ENCODE assay signal across 1 cellular context in the genomic region with DNA sequence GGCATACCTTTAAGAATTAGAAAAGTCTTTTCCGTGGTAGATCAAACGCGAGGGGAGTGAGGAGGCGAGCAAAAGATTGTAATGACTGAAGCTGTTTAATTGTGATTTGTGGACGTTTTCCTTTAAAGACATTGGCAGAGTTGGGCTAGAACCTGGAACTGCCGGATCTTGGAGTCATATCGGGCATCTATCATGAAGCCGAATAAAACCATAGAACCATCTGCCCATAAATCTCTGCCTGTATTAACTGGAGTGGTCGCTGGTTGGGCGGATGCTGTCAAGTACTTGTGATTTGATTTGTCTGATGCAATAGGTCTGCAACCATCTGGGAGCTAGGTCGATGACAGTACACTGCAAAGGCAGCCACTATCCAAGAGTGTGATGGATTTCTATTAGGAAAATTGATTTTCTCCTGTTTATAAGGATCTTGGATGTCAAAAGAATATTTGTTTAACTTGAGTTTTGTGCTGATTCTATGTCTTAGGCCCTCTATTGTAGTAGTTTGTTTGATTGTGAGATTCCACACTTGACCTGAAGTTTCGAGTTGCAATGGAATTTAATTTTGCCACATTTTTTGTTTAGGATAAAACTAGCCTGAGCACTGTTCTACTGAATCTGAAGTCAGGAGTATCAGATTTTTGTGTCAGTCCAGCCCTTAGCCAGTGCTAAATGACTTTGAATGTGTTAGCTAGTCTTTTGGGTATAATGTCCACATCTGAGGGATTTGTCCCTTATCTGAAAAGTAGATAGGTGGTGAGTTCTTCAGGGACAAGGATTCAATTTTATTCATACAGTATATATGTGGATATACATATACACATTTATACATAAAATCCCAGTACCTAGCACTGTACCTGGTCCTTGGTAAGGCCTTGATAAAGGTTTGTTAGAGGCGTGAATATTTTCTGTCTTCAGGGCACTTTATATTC.
TF ChIP-seq lines count a peak whose summit lies in the region.

No MANE protein-coding gene starts in this region.

TF ChIP-seq in HepG2, 621 proteins besides CTCF, POLR2A, EP300 and RAD21 (continued from another document):
- TF ChIP-seq YEATS4 (CRISPR knock-in tag; IDR thresholded peaks at IDR 0.05; ENCODE audit: borderline replicate concordance) (peak; percentile 59; the same call in 1 of the 2 replicates), FOXA3 (CRISPR knock-in tag; IDR thresholded peaks at IDR 0.05) (peak; percentile 37; the same call in 1 of the 2 replicates), GATAD2A (CRISPR knock-in tag; IDR thresholded peaks at IDR 0.05) (peak; percentile 52; the same call in 1 of the 2 replicates), RFXANK (CRISPR knock-in tag; IDR thresholded peaks at IDR 0.05) (no peak), ZNF644 (CRISPR knock-in tag; IDR thresholded peaks at IDR 0.05; ENCODE audit: low read depth) (0 out of 2 replicates have a peak, but pooled peaks have one; percentile 44), HOXA5 (CRISPR knock-in tag; IDR thresholded peaks at IDR 0.05) (peak; percentile 62; the same call in 1 of the 2 replicates), SAP130 (CRISPR knock-in tag; IDR thresholded peaks at IDR 0.05; ENCODE audit: low read depth) (peak; percentile 74)
- TF ChIP-seq, protein P1, sequence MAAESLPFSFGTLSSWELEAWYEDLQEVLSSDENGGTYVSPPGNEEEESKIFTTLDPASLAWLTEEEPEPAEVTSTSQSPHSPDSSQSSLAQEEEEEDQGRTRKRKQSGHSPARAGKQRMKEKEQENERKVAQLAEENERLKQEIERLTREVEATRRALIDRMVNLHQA (CRISPR knock-in tag; IDR thresholded peaks at IDR 0.05): peak; percentile 100
- TF ChIP-seq, protein P2, sequence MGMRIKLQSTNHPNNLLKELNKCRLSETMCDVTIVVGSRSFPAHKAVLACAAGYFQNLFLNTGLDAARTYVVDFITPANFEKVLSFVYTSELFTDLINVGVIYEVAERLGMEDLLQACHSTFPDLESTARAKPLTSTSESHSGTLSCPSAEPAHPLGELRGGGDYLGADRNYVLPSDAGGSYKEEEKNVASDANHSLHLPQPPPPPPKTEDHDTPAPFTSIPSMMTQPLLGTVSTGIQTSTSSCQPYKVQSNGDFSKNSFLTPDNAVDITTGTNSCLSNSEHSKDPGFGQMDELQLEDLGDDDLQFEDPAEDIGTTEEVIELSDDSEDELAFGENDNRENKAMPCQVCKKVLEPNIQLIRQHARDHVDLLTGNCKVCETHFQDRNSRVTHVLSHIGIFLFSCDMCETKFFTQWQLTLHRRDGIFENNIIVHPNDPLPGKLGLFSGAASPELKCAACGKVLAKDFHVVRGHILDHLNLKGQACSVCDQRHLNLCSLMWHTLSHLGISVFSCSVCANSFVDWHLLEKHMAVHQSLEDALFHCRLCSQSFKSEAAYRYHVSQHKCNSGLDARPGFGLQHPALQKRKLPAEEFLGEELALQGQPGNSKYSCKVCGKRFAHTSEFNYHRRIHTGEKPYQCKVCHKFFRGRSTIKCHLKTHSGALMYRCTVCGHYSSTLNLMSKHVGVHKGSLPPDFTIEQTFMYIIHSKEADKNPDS (CRISPR knock-in tag; IDR thresholded peaks at IDR 0.05): no peak
- TF ChIP-seq, protein P3, sequence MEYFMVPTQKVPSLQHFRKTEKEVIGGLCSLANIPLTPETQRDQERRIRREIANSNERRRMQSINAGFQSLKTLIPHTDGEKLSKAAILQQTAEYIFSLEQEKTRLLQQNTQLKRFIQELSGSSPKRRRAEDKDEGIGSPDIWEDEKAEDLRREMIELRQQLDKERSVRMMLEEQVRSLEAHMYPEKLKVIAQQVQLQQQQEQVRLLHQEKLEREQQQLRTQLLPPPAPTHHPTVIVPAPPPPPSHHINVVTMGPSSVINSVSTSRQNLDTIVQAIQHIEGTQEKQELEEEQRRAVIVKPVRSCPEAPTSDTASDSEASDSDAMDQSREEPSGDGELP (IDR thresholded peaks at IDR 0.05; ENCODE audit: borderline replicate concordance, low read depth): peak; percentile 25; the same call in 1 of the 2 replicates
- TF ChIP-seq, protein P4, sequence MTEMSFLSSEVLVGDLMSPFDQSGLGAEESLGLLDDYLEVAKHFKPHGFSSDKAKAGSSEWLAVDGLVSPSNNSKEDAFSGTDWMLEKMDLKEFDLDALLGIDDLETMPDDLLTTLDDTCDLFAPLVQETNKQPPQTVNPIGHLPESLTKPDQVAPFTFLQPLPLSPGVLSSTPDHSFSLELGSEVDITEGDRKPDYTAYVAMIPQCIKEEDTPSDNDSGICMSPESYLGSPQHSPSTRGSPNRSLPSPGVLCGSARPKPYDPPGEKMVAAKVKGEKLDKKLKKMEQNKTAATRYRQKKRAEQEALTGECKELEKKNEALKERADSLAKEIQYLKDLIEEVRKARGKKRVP (CRISPR knock-in tag; IDR thresholded peaks at IDR 0.05): peak; percentile 96 to 100
